ENCODE assay signal across 19 cellular contexts in the genomic region with DNA sequence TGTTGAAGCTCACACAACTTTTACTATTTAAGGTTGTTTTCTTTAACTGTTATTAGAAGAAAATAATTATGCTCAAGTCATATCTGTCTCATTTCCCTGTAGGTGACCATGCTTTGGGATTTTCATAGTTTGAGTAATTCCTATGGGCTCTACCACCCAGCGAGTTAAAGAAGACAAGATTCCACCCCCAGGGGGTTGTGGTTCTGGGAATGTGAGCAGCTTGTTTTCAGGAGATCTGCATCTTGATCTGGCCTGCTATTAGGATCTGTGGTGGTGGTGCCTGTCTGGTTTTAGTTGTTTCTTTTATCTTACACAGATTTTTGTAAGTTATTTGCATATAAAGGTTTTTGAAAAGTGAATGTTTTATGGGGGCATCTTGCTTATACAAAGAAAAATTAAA. TPM values are rescaled to one million over a fixed set of nuclear protein-coding genes. Genes with fewer than 3 reads are reported as not detected.
DNase-seq lines count a peak whose midpoint lies in the region; ATAC-seq and TF ChIP-seq lines count a peak whose summit lies in the region.
"Had no signal": no experiment of that assay in that cellular context is flagged by ENCODE, and none has a peak within 500 bp of the region (broad histone marks: within the 10 kb centered on the region; RNA-seq: fewer than 3 reads in every experiment).

No MANE protein-coding gene starts in this region.

- no peak overlapping the region for H2AFZ ChIP-seq in GM23248

- H3K27ac ChIP-seq in GM23248 = no peak overlapping the region
- H3K27ac ChIP-seq: epithelial cell of prostate, right atrium auricular region had no signal

- no peaks in the 10 kb centered on the region for H3K9me3 ChIP-seq in GM23248 (ENCODE audit: low read depth)
- H3K9me3 ChIP-seq: right atrium auricular region had no signal

- no peaks in the 10 kb centered on the region for H4K20me1 ChIP-seq in GM23248 (ENCODE audit: insufficient read depth)

- H3K36me3 Mint-ChIP-seq in chondrocyte (ENCODE audit: low read depth) (peaks cover 7% of the 10 kb centered on the region), nephron progenitor cell (ENCODE audit: low read depth) (peaks cover 31% of the 10 kb centered on the region)
- H3K36me3 Mint-ChIP-seq: stimulated activated effector memory CD8-positive, alpha-beta T cell treated with anti-CD3 and anti-CD28 coated beads, Interleukin-12 subunit alpha, Interleukin-12 subunit beta, amount 100 ng/mL, for 72 hours had no signal

- H3K4me1 Mint-ChIP-seq in chondrocyte (ENCODE audit: low read depth) = peaks cover 37% of the 10 kb centered on the region
- peaks cover 42% of the 10 kb centered on the region for H3K4me1 Mint-ChIP-seq in nephron progenitor cell
- H3K4me1 Mint-ChIP-seq: activated CD8-positive, alpha-beta memory T cell treated with anti-CD3 and anti-CD28 coated beads, Interleukin-2, amount 10 ng/mL, durations not matched to agents 7 days and 5 days; central memory CD8-positive, alpha-beta T cell had no signal

- H3K4me1 ChIP-seq in GM23248 (ENCODE audit: insufficient read depth) = peaks cover 9% of the 10 kb centered on the region; the same call in 1 of the 2 replicates
- H3K4me1 ChIP-seq: right atrium auricular region had no signal

- no peaks in the 10 kb centered on the region for H3K27me3 ChIP-seq in GM23248 (replicated peaks; ENCODE audit: insufficient read depth)
- H3K27me3 ChIP-seq: heart left ventricle, right atrium auricular region had no signal

- peak overlapping the region; percentile 88 for H3K27ac Mint-ChIP-seq in chondrocyte (ENCODE audit: unreplicated experiment)
- peak overlapping the region; percentile 83 for H3K27ac Mint-ChIP-seq in nephron progenitor cell
- H3K27ac Mint-ChIP-seq: activated CD8-positive, alpha-beta memory T cell treated with anti-CD3 and anti-CD28 coated beads, Interleukin-2, amount 10 ng/mL, durations not matched to agents 7 days and 5 days; CD4-positive, CD25-positive, alpha-beta regulatory T cell; stimulated activated effector memory CD8-positive, alpha-beta T cell treated with anti-CD3 and anti-CD28 coated beads, Interleukin-12 subunit alpha, Interleukin-12 subunit beta, amount 100 ng/mL, for 72 hours had no signal

- peaks cover 7% of the 10 kb centered on the region for H3K9me3 Mint-ChIP-seq in chondrocyte (ENCODE audit: low read depth)
- peaks cover 28% of the 10 kb centered on the region for H3K9me3 Mint-ChIP-seq in nephron progenitor cell
- H3K9me3 Mint-ChIP-seq: central memory CD8-positive, alpha-beta T cell had no signal

- in situ Hi-C loops in GM23248 (cut with MboI) = no loop called here

- ATAC-seq in GM19035 (IDR thresholded peaks at IDR 0.05; ENCODE audit: unreplicated experiment) = no peak
- ATAC-seq: activated CD8-positive, alpha-beta memory T cell treated with anti-CD3 and anti-CD28 coated beads, Interleukin-2, amount 10 ng/mL, durations not matched to agents 7 days and 5 days; heart left ventricle; left cardiac atrium; stimulated activated effector memory CD8-positive, alpha-beta T cell treated with anti-CD3 and anti-CD28 coated beads, Interleukin-12 subunit alpha, Interleukin-12 subunit beta, amount 100 ng/mL, for 72 hours had no signal

- no peaks in the 10 kb centered on the region for H3K36me3 ChIP-seq in GM23248 (ENCODE audit: low read depth)
- H3K36me3 ChIP-seq: heart left ventricle, right atrium auricular region had no signal

- no peak overlapping the region for H3K9ac ChIP-seq in GM23248

- peaks cover 11% of the 10 kb centered on the region; the same call in 1 of the 2 replicates for H3K79me2 ChIP-seq in GM23248 (ENCODE audit: insufficient read depth)

- H3K4me2 ChIP-seq in GM23248 (ENCODE audit: unreplicated experiment) = peak overlapping the region; percentile 14

- no peak overlapping the region for H3K4me3 ChIP-seq in GM23248
- H3K4me3 ChIP-seq: heart left ventricle, right atrium auricular region had no signal

- H3K27me3 Mint-ChIP-seq in chondrocyte (ENCODE audit: low read depth) (no peaks in the 10 kb centered on the region), nephron progenitor cell (ENCODE audit: low read depth, poor library complexity) (no peaks in the 10 kb centered on the region)
- H3K27me3 Mint-ChIP-seq: activated CD8-positive, alpha-beta memory T cell treated with anti-CD3 and anti-CD28 coated beads, Interleukin-2, amount 10 ng/mL, durations not matched to agents 7 days and 5 days; CD4-positive, CD25-positive, alpha-beta regulatory T cell; central memory CD8-positive, alpha-beta T cell; naive B cell had no signal

- no peaks in the 10 kb centered on the region for H3F3A ChIP-seq in GM23248 (ENCODE audit: insufficient read depth)

- WGBS in GM23248 (ENCODE audit: low coverage in 1 of 2, low lambda C conversion rate in 2 of 2, missing lambda C conversion rate in 2 of 2), 2 experiments = 61 to 71% methylated on average over 1 of the region's 1 CpG

- H3K4me3 Mint-ChIP-seq in chondrocyte (ENCODE audit: unreplicated experiment) = peak overlapping the region; percentile 39
- peak overlapping the region; percentile 61 for H3K4me3 Mint-ChIP-seq in nephron progenitor cell
- H3K4me3 Mint-ChIP-seq: activated CD8-positive, alpha-beta memory T cell treated with anti-CD3 and anti-CD28 coated beads, Interleukin-2, amount 10 ng/mL, durations not matched to agents 7 days and 5 days; CD4-positive, CD25-positive, alpha-beta regulatory T cell; central memory CD8-positive, alpha-beta T cell; naive B cell; stimulated activated effector memory CD8-positive, alpha-beta T cell treated with anti-CD3 and anti-CD28 coated beads, Interleukin-12 subunit alpha, Interleukin-12 subunit beta, amount 100 ng/mL, for 72 hours had no signal

- DNase-seq in GM23248 (no peak), NCI-H2171 treated with DMSO at 0.1 percent for 48 hours (lab: John Stamatoyannopoulos, UW) (peak; percentile 71), chondrocyte (ENCODE audit: low spot score) (no peak), nephron progenitor cell (no peak), retina (no peak), Kasumi-1 (lab: John Stamatoyannopoulos, UW) (no peak)
- DNase-seq: activated CD8-positive, alpha-beta memory T cell treated with anti-CD3 and anti-CD28 coated beads, Interleukin-2, amount 10 ng/mL, durations not matched to agents 7 days and 5 days; activated naive CD4-positive, alpha-beta T cell; CD4-positive, CD25-positive, alpha-beta regulatory T cell; GF-D8; heart left ventricle; left cardiac atrium; naive B cell; stimulated activated CD4-positive, alpha-beta T cell treated with anti-CD3 and anti-CD28 coated beads, Interleukin-4, amount 100 ng/mL, for 24 hours had no signal

- TF ChIP-seq CTCF in chondrocyte (IDR thresholded peaks at IDR 0.05) (no peak), nephron progenitor cell (IDR thresholded peaks at IDR 0.05) (no peak)

- no peaks in the 10 kb centered on the region for H3K9me2 ChIP-seq in GM23248 (ENCODE audit: insufficient read depth)

RNA-seq across cellular contexts. Expression of a gene that starts 20.2 kb away (rescaled TPM):
- 25.1 and 31.7 TPM in 2 replicates for total RNA-seq in GM23248 (2014; rRNA removed; shearing (Covaris generic))
- 24.0 and 25.0 TPM in 2 replicates for polyA plus RNA-seq in GM23248 (2016; fragmentation: Nextera tagmentation; extraction: Ambion mirVana)
- total RNA-seq in chondrocyte = 38.0 to 60.1 TPM (median 38.0 TPM) in 3 replicates
